In genomic region chr20:53824779-53825178, GRCh38 we compare ENCODE assay signal across 22 cellular contexts.
DNase-seq lines count a peak whose midpoint lies in the region; TF ChIP-seq lines count a peak whose summit lies in the region.
"Had no signal": no experiment of that assay in that cellular context is flagged by ENCODE, and none has a peak within 500 bp of the region (broad histone marks: within the 10 kb centered on the region; RNA-seq: fewer than 3 reads in every experiment).

No MANE protein-coding gene starts in this region.

- H3K27me3 Mint-ChIP-seq in Calu3 (ENCODE audit: unreplicated experiment), result no peaks in the 10 kb centered on the region
- H3K27me3 Mint-ChIP-seq: IgD-negative memory B cell had no signal

- H4K20me1 ChIP-seq in fibroblast of lung (ENCODE audit: control insufficient read depth, extremely low read depth, insufficient read depth, low read length) (no peaks in the 10 kb centered on the region), osteoblast (ENCODE audit: insufficient read depth, low read length) (no peaks in the 10 kb centered on the region)

- no peaks in the 10 kb centered on the region for H3K36me3 ChIP-seq in adipocyte (ENCODE audit: control insufficient read depth, insufficient read depth, low read length, severe bottlenecking)
- H3K36me3 ChIP-seq in fibroblast of lung (ENCODE audit: control insufficient read depth, insufficient read depth, low read length), result no peaks in the 10 kb centered on the region
- no peaks in the 10 kb centered on the region for H3K36me3 ChIP-seq in osteoblast (ENCODE audit: insufficient read depth, low read length)
- H3K36me3 ChIP-seq in left ventricle myocardium inferior, result no peaks in the 10 kb centered on the region

- H3K4me3 ChIP-seq in adipocyte (ENCODE audit: low read length) (no peak overlapping the region), fibroblast of lung (replicated peaks in 1 of 4; ENCODE audit: control extremely low read depth in 1 of 4, insufficient read depth in 1 of 4, low read depth in 3 of 4, low read length in 4 of 4) (no peak overlapping the region), osteoblast (ENCODE audit: insufficient read depth, low read length) (no peak overlapping the region), left ventricle myocardium inferior (no peak overlapping the region)

- H3K27ac ChIP-seq in fibroblast of lung (ENCODE audit: insufficient read depth, low read length) (no peak overlapping the region), osteoblast (ENCODE audit: low read depth, low read length) (no peak overlapping the region), left ventricle myocardium inferior (replicated peaks) (no peak overlapping the region)

- H3K4me1 Mint-ChIP-seq in Calu3 (ENCODE audit: low read depth, unreplicated experiment), result peaks cover 51% of the 10 kb centered on the region

- DNase-seq in Calu3, result no peak
- DNase-seq in adipocyte (ENCODE audit: low read depth), result peak; percentile 46
- DNase-seq in fibroblast of lung (ENCODE audit: low read depth in 2 of 2), result peak in 1 of 2 donors; percentile 25
- DNase-seq in osteoblast (ENCODE audit: insufficient read length, low spot score, missing footprints), result no peak
- no peak for DNase-seq in left ventricle myocardium inferior
- no peak for DNase-seq in putamen (ENCODE audit: low spot score)
- no peak for DNase-seq in activated effector memory CD4-positive, alpha-beta T cell treated with Interleukin-2 at 50 U/mL for 16 hours
- DNase-seq in superior temporal gyrus (ENCODE audit: extremely low spot score), result no peak
- DNase-seq: CD4-positive, CD25-positive, alpha-beta regulatory T cell; COR-L47; DMS 273 treated with DMSO at 0.1 percent for 48 hours; DND-41; GOT3; Karpas-422; MV-4-11; NCI-H1694; NCI-H2081; NCI-H2171; NCI-H345; NCI-H524; NCI-H82 had no signal

- peaks cover 15% of the 10 kb centered on the region for H3K36me3 Mint-ChIP-seq in Calu3 (ENCODE audit: insufficient read depth, unreplicated experiment)
- H3K36me3 Mint-ChIP-seq: CD4-positive, CD25-positive, alpha-beta regulatory T cell; IgD-negative memory B cell had no signal

- H3K9ac ChIP-seq in adipocyte (ENCODE audit: low read length) (no peak overlapping the region), fibroblast of lung (ENCODE audit: insufficient read depth, low read length) (no peak overlapping the region)

- H3K9me3 ChIP-seq in adipocyte (ENCODE audit: control insufficient read depth, low read length) (no peaks in the 10 kb centered on the region), fibroblast of lung (ENCODE audit: control insufficient read depth, insufficient read depth, low read depth, low read length) (no peaks in the 10 kb centered on the region), osteoblast (ENCODE audit: low read depth, low read length) (no peaks in the 10 kb centered on the region), left ventricle myocardium inferior (replicated peaks) (peaks cover 3% of the 10 kb centered on the region)

- intact Hi-C loops in Calu3 (cut with micrococcal nuclease; ENCODE audit: unreplicated experiment) (loop anchor here (5.0 kb wide), 1 partner anchor 298 kb away; no protein-coding TSS in a partner anchor), left ventricle myocardium inferior (cut with micrococcal nuclease) (no loop called here)

- H3K27me3 ChIP-seq in adipocyte (replicated peaks; ENCODE audit: control insufficient read depth, insufficient read depth, low read length) (no peaks in the 10 kb centered on the region), fibroblast of lung (ENCODE audit: control insufficient read depth, insufficient read depth, low read length) (no peaks in the 10 kb centered on the region), osteoblast (ENCODE audit: insufficient read depth, low read length) (no peaks in the 10 kb centered on the region), left ventricle myocardium inferior (ENCODE audit: low read depth) (no peaks in the 10 kb centered on the region)

- TF ChIP-seq CTCF in Calu3 (IDR thresholded peaks at IDR 0.05; ENCODE audit: unreplicated experiment) (no peak), fibroblast of lung (conservative IDR thresholded peaks at IDR 0.05 in 1 of 2, IDR thresholded peaks at IDR 0.05 in 1 of 2; ENCODE audit: low read depth in 1 of 2, low read length in 2 of 2) (no peak), osteoblast (IDR thresholded peaks at IDR 0.05; ENCODE audit: extremely low read depth, low read depth, low read length) (no peak), left ventricle myocardium inferior (IDR thresholded peaks at IDR 0.05; ENCODE audit: borderline replicate concordance) (no peak)

- H2AFZ ChIP-seq in fibroblast of lung (ENCODE audit: low read length) (peak overlapping the region; percentile 20), osteoblast (ENCODE audit: low read length) (peak overlapping the region; percentile 60)

- H3K79me2 ChIP-seq in fibroblast of lung (ENCODE audit: control insufficient read depth, insufficient read depth, low read length) (no peaks in the 10 kb centered on the region), osteoblast (ENCODE audit: insufficient read depth, low read length) (no peaks in the 10 kb centered on the region)

- H3K4me1 ChIP-seq in adipocyte (ENCODE audit: control insufficient read depth, insufficient read depth, low read length), result peaks cover 27% of the 10 kb centered on the region
- peaks cover 6% of the 10 kb centered on the region for H3K4me1 ChIP-seq in fibroblast of lung (ENCODE audit: control insufficient read depth, extremely low read depth, insufficient read depth, low read length)
- H3K4me1 ChIP-seq in osteoblast (ENCODE audit: insufficient read depth, low read length), result peaks cover 23% of the 10 kb centered on the region
- peaks cover 24% of the 10 kb centered on the region for H3K4me1 ChIP-seq in left ventricle myocardium inferior

- no peak overlapping the region for H3K4me3 Mint-ChIP-seq in Calu3 (ENCODE audit: low read depth, unreplicated experiment)
- H3K4me3 Mint-ChIP-seq: CD4-positive, CD25-positive, alpha-beta regulatory T cell; IgD-negative memory B cell had no signal

- H3K27ac Mint-ChIP-seq in Calu3 (ENCODE audit: unreplicated experiment), result peak overlapping the region; percentile 21
- H3K27ac Mint-ChIP-seq: IgD-negative memory B cell had no signal

- H3K4me2 ChIP-seq in fibroblast of lung (ENCODE audit: extremely low read depth, insufficient read depth, low read length) (no peak overlapping the region), osteoblast (ENCODE audit: insufficient read depth, low read length) (no peak overlapping the region)

- CTCF ChIA-PET in Calu3 (lab: Charles Lee), result interaction anchor here (0.6 to 1.0 kb wide), 5 partner anchors 9 to 115 kb away, joined by 3 read pairs; no protein-coding TSS in a partner anchor

- H3K9me3 Mint-ChIP-seq in Calu3 (ENCODE audit: low read depth, unreplicated experiment), result no peaks in the 10 kb centered on the region
- H3K9me3 Mint-ChIP-seq: IgD-negative memory B cell had no signal

- BruUV-seq in Calu3 (replicated peaks; lab: Mats Ljungman, UMichigan), result no TSS peak
